In genomic region chr12:31634620-31635019, GRCh38 we compare ENCODE assay signal across 34 cellular contexts. TPM values are rescaled to one million over a fixed set of nuclear protein-coding genes. Genes with fewer than 3 reads are reported as not detected.
"Had no signal": no experiment of that assay in that cellular context is flagged by ENCODE, and none has a peak within 500 bp of the region (broad histone marks: within the 10 kb centered on the region; RNA-seq: fewer than 3 reads in every experiment).

No MANE protein-coding gene starts in this region.

- H3K9me3 Mint-ChIP-seq: activated B cell treated with CpG ODN at 0.5 μM for 24 hours; activated CD4-positive, alpha-beta memory T cell treated with anti-CD3 and anti-CD28 coated beads for 36 hours; activated CD4-positive, alpha-beta T cell treated with anti-CD3 and anti-CD28 coated beads, Interleukin-2, amount 10 ng/mL, durations not matched to agents 24 days and 14 days; activated CD8-positive, alpha-beta T cell treated with anti-CD3 and anti-CD28 coated beads for 36 hours; activated naive CD4-positive, alpha-beta T cell treated with anti-CD3 and anti-CD28 coated beads for 36 hours; activated naive CD4-positive, alpha-beta T cell treated with anti-CD3 and anti-CD28 coated beads, Interleukin-2, amount 50 U/mL, for 72 hours; activated naive CD8-positive, alpha-beta T cell treated with anti-CD3 and anti-CD28 coated beads for 36 hours; activated T-cell treated with anti-CD3 and anti-CD28 coated beads, Interleukin-2, amount 50 U/mL, for 4 hours; activated T-cell treated with anti-CD3 and anti-CD28 coated beads, Interleukin-2, amount 50 U/mL, for 72 hours; activated T-helper 1 cell treated with anti-CD3 and anti-CD28 coated beads, Interleukin-12 subunit alpha, Interleukin-12 subunit beta, Interleukin-2, Interleukin-4 antibody, amounts not matched to agents 30 ng/mL and 10 ng/mL and 1 ng/mL, durations not matched to agents 14 hours and 24 hours and 36 hours; activated T-helper 17 cell treated with anti-CD3 and anti-CD28 coated beads, Interleukin-2, amount 50 U/mL, for 72 hours; T-helper 1 cell treated with Interleukin-12 subunit alpha and Interleukin-12 subunit beta and Interleukin-4 antibody, amounts not matched to agents 30 μg/mL and 1 μg/mL, for 36 hours; T-helper 2 cell treated with Interferon-gamma antibody and Interleukin-4, amounts not matched to agents 5 μg/mL and 100 μg/mL, for 36 hours had no signal

- H3K9me3 ChIP-seq: adrenal gland, body of pancreas, breast epithelium had no signal

- H3K27me3 Mint-ChIP-seq: activated B cell treated with CpG ODN at 0.5 μM for 24 hours; activated CD4-positive, alpha-beta T cell treated with anti-CD3 and anti-CD28 coated beads, Interleukin-2, amount 10 ng/mL, durations not matched to agents 24 days and 14 days; activated CD8-positive, alpha-beta T cell treated with anti-CD3 and anti-CD28 coated beads for 36 hours; activated naive CD8-positive, alpha-beta T cell treated with anti-CD3 and anti-CD28 coated beads for 36 hours; activated T-helper 17 cell treated with anti-CD3 and anti-CD28 coated beads, Interleukin-2, amount 50 U/mL, for 72 hours had no signal

- DNase-seq: activated B cell treated with CpG ODN at 0.5 μM for 24 hours; activated CD4-positive, alpha-beta memory T cell treated with anti-CD3 and anti-CD28 coated beads for 36 hours; activated CD4-positive, alpha-beta T cell treated with anti-CD3 and anti-CD28 coated beads for 4 hours; activated CD4-positive, alpha-beta T cell treated with anti-CD3 and anti-CD28 coated beads, Interleukin-2, amount 10 ng/mL, durations not matched to agents 24 days and 14 days; activated CD4-positive, alpha-beta T cell treated with anti-CD3 and anti-CD28 coated beads, Interleukin-2, amount 50 U/mL, for 1 hour; activated CD4-positive, alpha-beta T cell treated with anti-CD3 and anti-CD28 coated beads, Interleukin-2, amount 50 U/mL, for 4 hours; activated CD4-positive, CD25-positive, alpha-beta regulatory T cell treated with anti-CD3 and anti-CD28 coated beads, Interleukin-2, amount 50 U/mL, for 72 hours; activated CD8-positive, alpha-beta memory T cell treated with anti-CD3 and anti-CD28 coated beads, Interleukin-2, amount 50 U/mL, for 4 hours; activated CD8-positive, alpha-beta T cell treated with anti-CD3 and anti-CD28 coated beads for 36 hours; activated effector memory CD4-positive, alpha-beta T cell treated with anti-CD3 and anti-CD28 coated beads, Interleukin-2, amount 50 U/mL, for 16 hours; activated gamma-delta T cell treated with Interleukin-2 at 50 U/mL for 16 hours; activated naive CD4-positive, alpha-beta T cell; activated naive CD4-positive, alpha-beta T cell treated with anti-CD3 and anti-CD28 coated beads for 36 hours; activated naive CD4-positive, alpha-beta T cell treated with anti-CD3 and anti-CD28 coated beads, Interleukin-2, amount 50 U/mL, for 16 hours; activated naive CD8-positive, alpha-beta T cell treated with anti-CD3 and anti-CD28 coated beads for 36 hours; activated T-cell treated with anti-CD3 and anti-CD28 coated beads for 4 hours; activated T-cell treated with anti-CD3 and anti-CD28 coated beads, Interleukin-2, amount 50 U/mL, for 1 hour; activated T-cell treated with anti-CD3 and anti-CD28 coated beads, Interleukin-2, amount 50 U/mL, for 4 hours; activated T-cell treated with anti-CD3 and anti-CD28 coated beads, Interleukin-2, amount 50 U/mL, for 72 hours; adrenal gland; amniotic stem cell; aorta; body of pancreas; brain microvascular endothelial cell; central memory CD4-positive, alpha-beta T cell; T-helper 2 cell; T-helper 9 cell had no signal

- H3K4me1 Mint-ChIP-seq: activated T-helper 17 cell treated with anti-CD3 and anti-CD28 coated beads, Interleukin-2, amount 50 U/mL, for 72 hours had no signal

- ATAC-seq: activated CD8-positive, alpha-beta T cell treated with anti-CD3 and anti-CD28 coated beads for 36 hours; activated naive CD4-positive, alpha-beta T cell treated with anti-CD3 and anti-CD28 coated beads, Interleukin-2, amount 50 U/mL, for 72 hours; activated T-cell treated with anti-CD3 and anti-CD28 coated beads, Interleukin-2, amount 50 U/mL, for 4 hours; activated T-cell treated with anti-CD3 and anti-CD28 coated beads, Interleukin-2, amount 50 U/mL, for 72 hours; activated T-helper 17 cell treated with anti-CD3 and anti-CD28 coated beads, Interleukin-2, amount 50 U/mL, for 72 hours; body of pancreas had no signal

- H3K4me1 ChIP-seq: breast epithelium had no signal

- H3K36me3 Mint-ChIP-seq: activated CD4-positive, alpha-beta memory T cell treated with anti-CD3 and anti-CD28 coated beads for 36 hours; activated naive CD4-positive, alpha-beta T cell treated with anti-CD3 and anti-CD28 coated beads, Interleukin-2, amount 50 U/mL, for 72 hours; activated naive CD8-positive, alpha-beta T cell treated with anti-CD3 and anti-CD28 coated beads for 36 hours had no signal

- H3K4me3 Mint-ChIP-seq: activated B cell treated with CpG ODN at 0.5 μM for 24 hours; activated CD4-positive, alpha-beta memory T cell treated with anti-CD3 and anti-CD28 coated beads for 36 hours; activated CD4-positive, alpha-beta T cell treated with anti-CD3 and anti-CD28 coated beads, Interleukin-2, amount 10 ng/mL, durations not matched to agents 24 days and 14 days; activated CD8-positive, alpha-beta T cell treated with anti-CD3 and anti-CD28 coated beads for 36 hours; activated naive CD4-positive, alpha-beta T cell treated with anti-CD3 and anti-CD28 coated beads for 36 hours; activated naive CD8-positive, alpha-beta T cell treated with anti-CD3 and anti-CD28 coated beads for 36 hours; activated T-cell treated with anti-CD3 and anti-CD28 coated beads, Interleukin-2, amount 50 U/mL, for 4 hours; activated T-cell treated with anti-CD3 and anti-CD28 coated beads, Interleukin-2, amount 50 U/mL, for 72 hours; activated T-helper 1 cell treated with anti-CD3 and anti-CD28 coated beads, Interleukin-12 subunit alpha, Interleukin-12 subunit beta, Interleukin-2, Interleukin-4 antibody, amounts not matched to agents 30 ng/mL and 10 ng/mL and 1 ng/mL, durations not matched to agents 14 hours and 24 hours and 36 hours; activated T-helper 17 cell treated with anti-CD3 and anti-CD28 coated beads, Interleukin-2, amount 50 U/mL, for 72 hours; T-helper 1 cell treated with Interleukin-12 subunit alpha and Interleukin-12 subunit beta and Interleukin-4 antibody, amounts not matched to agents 30 μg/mL and 1 μg/mL, for 36 hours; T-helper 2 cell treated with Interferon-gamma antibody and Interleukin-4, amounts not matched to agents 5 μg/mL and 100 μg/mL, for 36 hours had no signal

- H3K27ac Mint-ChIP-seq: activated B cell treated with CpG ODN at 0.5 μM for 24 hours; activated CD4-positive, alpha-beta memory T cell treated with anti-CD3 and anti-CD28 coated beads for 36 hours; activated CD4-positive, alpha-beta T cell treated with anti-CD3 and anti-CD28 coated beads, Interleukin-2, amount 10 ng/mL, durations not matched to agents 24 days and 14 days; activated CD8-positive, alpha-beta T cell treated with anti-CD3 and anti-CD28 coated beads for 36 hours; activated naive CD4-positive, alpha-beta T cell treated with anti-CD3 and anti-CD28 coated beads for 36 hours; activated naive CD4-positive, alpha-beta T cell treated with anti-CD3 and anti-CD28 coated beads, Interleukin-2, amount 50 U/mL, for 72 hours; activated naive CD8-positive, alpha-beta T cell treated with anti-CD3 and anti-CD28 coated beads for 36 hours; activated T-cell treated with anti-CD3 and anti-CD28 coated beads, Interleukin-2, amount 50 U/mL, for 72 hours; activated T-helper 1 cell treated with anti-CD3 and anti-CD28 coated beads, Interleukin-12 subunit alpha, Interleukin-12 subunit beta, Interleukin-2, Interleukin-4 antibody, amounts not matched to agents 30 ng/mL and 10 ng/mL and 1 ng/mL, durations not matched to agents 14 hours and 24 hours and 36 hours; activated T-helper 17 cell treated with anti-CD3 and anti-CD28 coated beads, Interleukin-2, amount 50 U/mL, for 72 hours; T-helper 1 cell treated with Interleukin-12 subunit alpha and Interleukin-12 subunit beta and Interleukin-4 antibody, amounts not matched to agents 30 μg/mL and 1 μg/mL, for 36 hours; T-helper 2 cell treated with Interferon-gamma antibody and Interleukin-4, amounts not matched to agents 5 μg/mL and 100 μg/mL, for 36 hours had no signal

- H3K36me3 ChIP-seq: adrenal gland, brain microvascular endothelial cell, breast epithelium had no signal

- H3K27me3 ChIP-seq: adrenal gland, body of pancreas, brain microvascular endothelial cell, breast epithelium had no signal

- H3K27ac ChIP-seq: adrenal gland, body of pancreas, brain microvascular endothelial cell, breast epithelium, VCaP had no signal

- H3K4me3 ChIP-seq: adrenal gland, body of pancreas, breast epithelium had no signal

RNA-seq across cellular contexts. Expression of gene DENND5B, which starts 43.7 kb away (rescaled TPM):
- total RNA-seq: activated CD4-positive, alpha-beta T cell treated with anti-CD3 and anti-CD28 coated beads, Interleukin-2, amount 10 ng/mL, durations not matched to agents 24 days and 14 days had no signal
